ENCODE assay signal across 17 cellular contexts in the genomic region with DNA sequence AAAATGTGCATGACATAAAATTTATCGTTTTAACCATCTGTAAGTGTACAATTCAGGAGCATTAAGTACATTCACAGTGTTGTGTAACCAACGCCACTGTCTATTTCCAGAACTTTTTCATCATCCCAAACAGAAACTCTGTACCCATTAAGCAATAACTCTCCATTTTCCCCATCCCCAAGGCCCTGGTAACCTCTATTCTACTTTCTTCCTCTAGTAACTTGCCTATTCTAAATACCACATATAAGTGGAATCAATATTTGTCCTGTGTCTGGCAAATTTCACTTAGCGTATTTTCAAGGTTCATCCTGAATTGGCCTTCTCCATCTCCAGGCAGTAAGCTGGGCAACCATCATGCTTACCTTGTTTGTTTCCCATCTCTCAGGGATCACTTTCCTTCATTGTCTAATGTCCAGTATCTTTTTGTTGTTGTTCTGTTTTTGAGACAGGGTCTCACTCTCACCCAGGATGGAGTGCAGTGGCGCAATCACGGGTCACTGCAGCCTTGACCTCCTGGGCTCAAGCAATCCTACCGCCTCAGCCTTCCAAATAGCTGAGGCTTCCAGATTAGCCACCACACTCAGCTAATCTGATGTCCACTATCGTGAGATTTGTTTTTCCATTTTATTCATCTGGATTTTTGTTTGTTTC.
"Had no signal": no experiment of that assay in that cellular context is flagged by ENCODE, and none has a peak within 500 bp of the region (broad histone marks: within the 10 kb centered on the region; RNA-seq: fewer than 3 reads in every experiment).

No MANE protein-coding gene starts in this region.

- H3K4me3 Mint-ChIP-seq: activated naive CD8-positive, alpha-beta T cell treated with anti-CD3 and anti-CD28 coated beads for 36 hours; brain; nephron; stimulated activated memory B cell treated with anti-CD40 and anti-IgM and Interleukin-4, amounts not matched to agents 10 μg/mL and 1 μg/mL and 100 μg/mL, for 72 hours; type B pancreatic cell had no signal

- H3K4me1 Mint-ChIP-seq: activated naive CD8-positive, alpha-beta T cell treated with anti-CD3 and anti-CD28 coated beads for 36 hours; brain; nephron; stimulated activated memory B cell treated with anti-CD40 and anti-IgM and Interleukin-4, amounts not matched to agents 10 μg/mL and 1 μg/mL and 100 μg/mL, for 72 hours had no signal

- H3K27ac Mint-ChIP-seq: activated naive CD8-positive, alpha-beta T cell treated with anti-CD3 and anti-CD28 coated beads for 36 hours; brain; nephron; stimulated activated memory B cell treated with anti-CD40 and anti-IgM and Interleukin-4, amounts not matched to agents 10 μg/mL and 1 μg/mL and 100 μg/mL, for 72 hours; type B pancreatic cell had no signal

- H3K36me3 Mint-ChIP-seq: activated naive CD8-positive, alpha-beta T cell treated with anti-CD3 and anti-CD28 coated beads for 36 hours; type B pancreatic cell had no signal

- ATAC-seq: stimulated activated memory B cell treated with anti-CD40 and anti-IgM and Interleukin-4, amounts not matched to agents 10 μg/mL and 1 μg/mL and 100 μg/mL, for 72 hours had no signal

- FAIRE-seq: frontal cortex had no signal

- DNase-seq: activated CD4-positive, alpha-beta T cell treated with anti-CD3 and anti-CD28 coated beads, Interleukin-2, amount 50 U/mL, for 48 hours; activated naive CD8-positive, alpha-beta T cell treated with anti-CD3 and anti-CD28 coated beads for 36 hours; activated T-cell treated with anti-CD3 and anti-CD28 coated beads for 4 hours; caudate nucleus; colonic mucosa; erythroblast; hypothalamus; islet precursor cell; midbrain; stimulated activated CD4-positive, alpha-beta T cell treated with anti-CD3 and anti-CD28 coated beads, Interleukin-4, amount 100 ng/mL, for 4 hours; testis; WERI-Rb-1 had no signal

- H3K27me3 Mint-ChIP-seq: activated naive CD8-positive, alpha-beta T cell treated with anti-CD3 and anti-CD28 coated beads for 36 hours; brain; stimulated activated memory B cell treated with anti-CD40 and anti-IgM and Interleukin-4, amounts not matched to agents 10 μg/mL and 1 μg/mL and 100 μg/mL, for 72 hours; type B pancreatic cell had no signal

- H3K9me3 Mint-ChIP-seq: activated naive CD8-positive, alpha-beta T cell treated with anti-CD3 and anti-CD28 coated beads for 36 hours; stimulated activated memory B cell treated with anti-CD40 and anti-IgM and Interleukin-4, amounts not matched to agents 10 μg/mL and 1 μg/mL and 100 μg/mL, for 72 hours had no signal
